In the genomic region with DNA sequence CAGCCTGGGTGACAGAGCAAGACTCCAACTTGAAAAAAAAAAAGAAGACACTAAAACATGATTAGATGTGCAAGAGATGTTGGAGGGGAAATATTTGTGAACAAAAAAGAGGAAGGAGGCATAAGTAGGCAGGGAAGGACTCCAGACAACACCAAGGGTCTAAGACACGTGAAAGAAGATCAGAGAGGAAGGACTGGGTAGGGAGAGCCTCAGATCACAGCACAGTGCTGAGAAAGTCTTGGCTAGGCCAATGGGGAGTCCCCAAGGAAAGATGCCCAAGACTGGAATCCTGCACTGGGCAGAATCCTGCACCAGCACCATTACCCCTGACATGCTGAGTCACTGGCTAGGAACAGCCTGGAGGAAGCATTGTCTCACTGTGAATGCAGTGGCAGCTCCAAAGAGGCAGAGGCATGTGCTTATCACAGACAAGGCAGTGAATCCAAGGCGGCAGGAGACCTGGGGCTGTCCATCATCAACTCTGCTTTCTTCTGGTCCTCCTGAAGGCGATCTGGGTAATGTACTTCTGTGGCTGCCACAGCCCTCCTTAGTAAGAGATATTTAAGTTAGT, we compare ENCODE assay signal across 18 cellular contexts. TPM values are rescaled to one million over a fixed set of nuclear protein-coding genes. Genes with fewer than 3 reads are reported as not detected.
DNase-seq lines count a peak whose midpoint lies in the region; ATAC-seq, FAIRE-seq and TF ChIP-seq lines count a peak whose summit lies in the region.
"Had no signal": no experiment of that assay in that cellular context is flagged by ENCODE, and none has a peak within 500 bp of the region (broad histone marks: within the 10 kb centered on the region; RNA-seq: fewer than 3 reads in every experiment).

No MANE protein-coding gene starts in this region.

- POLR2A ChIA-PET in IMR-90 (lab: Charles Lee; ENCODE audit: unreplicated experiment) = no interaction called here

- TF ChIP-seq RAD21 in IMR-90 (IDR thresholded peaks at IDR 0.05; ENCODE audit: low read length) = no peak

- H4K91ac ChIP-seq in IMR-90 (ENCODE audit: insufficient read depth, low read depth, low read length) = no peak overlapping the region

- H3K36me3 ChIP-seq in IMR-90 (ENCODE audit: control insufficient read depth, insufficient read depth, low read length) = no peaks in the 10 kb centered on the region
- H3K36me3 ChIP-seq in HAP-1 (replicated peaks) = no peaks in the 10 kb centered on the region

- no peaks in the 10 kb centered on the region for H3K9me1 ChIP-seq in IMR-90 (ENCODE audit: insufficient read depth, low read length)

- H3K79me1 ChIP-seq in IMR-90 (ENCODE audit: low read depth in 1 of 2, low read length in 2 of 2) = no peaks in the 10 kb centered on the region

- no peak overlapping the region for H2AK5ac ChIP-seq in IMR-90 (ENCODE audit: low read depth, low read length)

- H4K8ac ChIP-seq in IMR-90 (ENCODE audit: low read depth in 2 of 2, low read length in 2 of 2) = no peak overlapping the region

- no peak for FAIRE-seq in GM19239 (lab: Jason Lieb, UNC)
- FAIRE-seq: D721Med, kidney had no signal

- H3K4me1 ChIP-seq in IMR-90 (ENCODE audit: control insufficient read depth, insufficient read depth, low read length) (no peaks in the 10 kb centered on the region), HAP-1 (no peaks in the 10 kb centered on the region)

- no peak overlapping the region for H2AFZ ChIP-seq in IMR-90 (replicated peaks; ENCODE audit: low read length, poor library complexity)

- H2BK15ac ChIP-seq in IMR-90 (ENCODE audit: low read depth, low read length) = no peak overlapping the region

- no peak overlapping the region for H3K4me2 ChIP-seq in IMR-90 (ENCODE audit: low read depth, low read length)

- DNase-seq in CD1c-positive myeloid dendritic cell (ENCODE audit: extremely low spot score) (peak; percentile 84), IMR-90 (no peak), SK-MEL-5 (ENCODE audit: low read depth, low spot score) (peak; percentile 22), kidney tubule cell (ENCODE audit: low spot score) (peak; percentile 22), HAP-1 (ENCODE audit: low spot score in 2 of 2) (no peak), GM19239 (ENCODE audit: insufficient read length, low spot score) (no peak)
- DNase-seq in activated CD8-positive, alpha-beta memory T cell treated with anti-CD3 and anti-CD28 coated beads, Interleukin-2, amount 50 U/mL, for 4 hours = no peak
- DNase-seq: activated CD4-positive, alpha-beta T cell treated with anti-CD3 and anti-CD28 coated beads, Interleukin-2, amount 50 U/mL, for 4 hours; activated T-cell treated with anti-CD3 and anti-CD28 coated beads, Interleukin-2, amount 50 U/mL, for 24 hours; AML-193; effector CD8-positive, alpha-beta T cell; kidney; NCI-H1105; SHP77; stimulated activated CD4-positive, alpha-beta T cell treated with anti-CD3 and anti-CD28 coated beads, Interleukin-2, amount 100 ng/mL, for 24 hours had no signal

- WGBS in IMR-90 (ENCODE audit: extremely low coverage in 2 of 2, insufficient read length in 1 of 2), 2 experiments = no CpG with 5 or more reads among the region's 3 CpGs

- no peak overlapping the region for H2BK5ac ChIP-seq in IMR-90 (ENCODE audit: low read depth, low read length, poor library complexity, severe bottlenecking)

- no peak overlapping the region for H3K9ac ChIP-seq in IMR-90 (ENCODE audit: low read depth, low read length)

- peak overlapping the region; percentile 11 for H2AK9ac ChIP-seq in IMR-90 (replicated peaks; ENCODE audit: low read depth, low read length, poor library complexity)

- ATAC-seq in IMR-90 (ENCODE audit: low read depth) (no peak), HG03378 (IDR thresholded peaks at IDR 0.05; ENCODE audit: unreplicated experiment) (no peak)

- dilution Hi-C loops in IMR-90 (cut with HindIII; ENCODE audit: low sequenced_read_pairs, unreplicated experiment) = no loop called here

- intact Hi-C loops in IMR-90 (cut with micrococcal nuclease) = no loop called here

- no peak overlapping the region for H4K5ac ChIP-seq in IMR-90 (ENCODE audit: low read depth, low read length)

- CTCF ChIA-PET in IMR-90 (lab: Yijun Ruan, JAX) = no interaction called here

- no peak overlapping the region for H3K14ac ChIP-seq in IMR-90 (replicated peaks; ENCODE audit: low read depth, low read length)

- H3K9me3 ChIP-seq in IMR-90 (ENCODE audit: control insufficient read depth, insufficient read depth, low read length) (no peaks in the 10 kb centered on the region), HAP-1 (no peaks in the 10 kb centered on the region)

- no peak overlapping the region for H3K18ac ChIP-seq in IMR-90 (ENCODE audit: low read depth, low read length)

- H3K23ac ChIP-seq in IMR-90 (ENCODE audit: low read depth, low read length) = no peak overlapping the region

- H3K4ac ChIP-seq in IMR-90 (ENCODE audit: low read depth, low read length) = no peak overlapping the region

- no peaks in the 10 kb centered on the region for H4K20me1 ChIP-seq in IMR-90 (ENCODE audit: insufficient read depth, low read length)

- H2BK20ac ChIP-seq in IMR-90 (ENCODE audit: low read depth, low read length) = no peak overlapping the region

- TF ChIP-seq POLR2A in IMR-90 (IDR thresholded peaks at IDR 0.05; ENCODE audit: low read depth, low read length) = no peak

- H2BK120ac ChIP-seq in IMR-90 (ENCODE audit: low read depth, low read length) = no peak overlapping the region

- TF ChIP-seq CTCF in IMR-90 (conservative IDR thresholded peaks at IDR 0.05; ENCODE audit: low read depth, low read length) = no peak

- no peak overlapping the region for H3K56ac ChIP-seq in IMR-90 (ENCODE audit: extremely low read depth, insufficient read depth, low read length)

- in situ Hi-C loops in IMR-90 (cut with MboI; ENCODE audit: low sequenced_read_pairs) = no loop called here
- in situ Hi-C loops in SK-MEL-5 (cut with HindIII; ENCODE audit: low pct_unique_long_range_greater_than_20kb, low sequenced_read_pairs) = no loop called here
- in situ Hi-C loops in HAP-1 (cut with MboI; ENCODE audit: low sequenced_read_pairs) = no loop called here

- H3K27me3 ChIP-seq in IMR-90 (ENCODE audit: control insufficient read depth, insufficient read depth, low read length) (no peaks in the 10 kb centered on the region), HAP-1 (ENCODE audit: low read depth) (no peaks in the 10 kb centered on the region)

- H3K4me3 ChIP-seq in IMR-90 (ENCODE audit: insufficient read depth, low read depth, low read length) = no peak overlapping the region
- H3K4me3 ChIP-seq in HAP-1 = no peak overlapping the region

- BruUV-seq in IMR-90 (replicated peaks; lab: Mats Ljungman, UMichigan) = no TSS peak

- no peak overlapping the region for H3K27ac ChIP-seq in IMR-90 (ENCODE audit: insufficient read depth, low read length)

TF ChIP-seq in IMR-90, 13 proteins besides CTCF, POLR2A, EP300 and RAD21:
- no peak for TF ChIP-seq BHLHE40 (IDR thresholded peaks at IDR 0.05; ENCODE audit: low read depth, low read length)
- no peak for TF ChIP-seq MAZ (IDR thresholded peaks at IDR 0.05; ENCODE audit: borderline replicate concordance, low read depth, low read length)
- TF ChIP-seq RCOR1 (IDR thresholded peaks at IDR 0.05; ENCODE audit: insufficient replicate concordance, low read length) = no peak
- no peak for TF ChIP-seq CHD1 (IDR thresholded peaks at IDR 0.05; ENCODE audit: low read depth, low read length)

RNA-seq across cellular contexts. Expression of a gene that starts 19.2 kb away (rescaled TPM):
- not detected in 2 replicates for total RNA-seq in IMR-90 (2012; rRNA removed)
- not detected in 2 replicates for polyA plus RNA-seq in IMR-90 (2012; rRNA removed)
- polyA plus RNA-seq in IMR-90 (2012; cell fraction: cytosol; rRNA removed) = not detected in 2 replicates
- not detected in 2 replicates for polyA plus RNA-seq in IMR-90 (2012; cell fraction: nucleus; rRNA removed; ENCODE audit: low replicate concordance)
- not detected in 2 replicates for total RNA-seq in SK-MEL-5 (2014; rRNA removed; shearing (Covaris generic))
- not detected in 2 replicates for polyA plus RNA-seq in SK-MEL-5 (2015; cell fraction: cytosol; rRNA removed)
- not detected in 2 replicates for polyA plus RNA-seq in SK-MEL-5 (2015; cell fraction: nucleus; rRNA removed)
- total RNA-seq: kidney, omental fat pad had no signal

Comparison
In these comparisons a context has a peak if more than half of its experiments do, and no peak if none do; other contexts are left out.
1. DNase-seq: peak in CD1c-positive myeloid dendritic cell (single experiment), SK-MEL-5 (single experiment) and kidney tubule cell (single experiment); none in IMR-90 (single experiment), HAP-1 (0 of 2), activated CD8-positive, alpha-beta memory T cell treated with anti-CD3 and anti-CD28 coated beads, Interleukin-2, amount 50 U/mL, for 4 hours (single experiment) and GM19239 (single experiment).